22 cellular contexts compared by ENCODE assay signal in genomic region chr1:4224687-4225086, GRCh38.
"Had no signal": no experiment of that assay in that cellular context is flagged by ENCODE, and none has a peak within 500 bp of the region (broad histone marks: within the 10 kb centered on the region; RNA-seq: fewer than 3 reads in every experiment).

No MANE protein-coding gene starts in this region.

- H3K36me3 ChIP-seq: neural progenitor cell, prostate gland, right atrium auricular region, suprapubic skin, transverse colon had no signal

- DNase-seq: dorsolateral prefrontal cortex; effector CD4-positive, alpha-beta T cell; foreskin keratinocyte; midbrain; naive thymus-derived CD4-positive, alpha-beta T cell; stimulated activated CD4-positive, alpha-beta T cell treated with anti-CD3 and anti-CD28 coated beads, Interleukin-12 subunit alpha, Interleukin-12 subunit beta, amount 100 ng/mL, for 4 hours; stimulated activated CD4-positive, alpha-beta T cell treated with anti-CD3 and anti-CD28 coated beads, Interleukin-1b, Interleukin-23, amount 100 ng/mL, for 48 hours; stimulated activated CD4-positive, alpha-beta T cell treated with anti-CD3 and anti-CD28 coated beads, Interleukin-4, amount 100 ng/mL, for 1 hour; stimulated activated CD8-positive, alpha-beta memory T cell treated with anti-CD3 and anti-CD28 coated beads, Interleukin-4, amount 100 ng/mL, for 48 hours; stimulated activated naive CD4-positive, alpha-beta T cell; stimulated activated naive CD8-positive, alpha-beta T cell treated with anti-CD3 and anti-CD28 coated beads, Interleukin-15, amount 100 ng/mL, for 72 hours; transverse colon had no signal

- H3K27ac ChIP-seq: dorsolateral prefrontal cortex, foreskin keratinocyte, neural progenitor cell, prostate gland, right atrium auricular region, suprapubic skin, transverse colon had no signal

- H3K27me3 ChIP-seq: foreskin keratinocyte, neural progenitor cell, right atrium auricular region had no signal

- H3K9me3 ChIP-seq: prostate gland, right atrium auricular region, suprapubic skin, transverse colon had no signal

- ATAC-seq: foreskin keratinocyte; left lobe of liver; naive thymus-derived CD4-positive, alpha-beta T cell; sciatic nerve; stimulated activated naive CD8-positive, alpha-beta T cell treated with anti-CD3 and anti-CD28 coated beads, Interleukin-15, amount 100 ng/mL, for 72 hours had no signal

- FAIRE-seq: colon, keratinocyte had no signal

- H3K4me3 ChIP-seq: dorsolateral prefrontal cortex, lung, neural progenitor cell, prostate gland, right atrium auricular region, smooth muscle cell, suprapubic skin, transverse colon had no signal

- H3K4me1 ChIP-seq: foreskin keratinocyte, neural progenitor cell, prostate gland, right atrium auricular region, suprapubic skin, transverse colon had no signal
